In genomic region chr2:8837795-8838140, GRCh38 we compare ENCODE assay signal across 8 cellular contexts. TPM values are rescaled to one million over a fixed set of nuclear protein-coding genes. Genes with fewer than 3 reads are reported as not detected.
DNase-seq lines count a peak whose midpoint lies in the region; ATAC-seq, FAIRE-seq and TF ChIP-seq lines count a peak whose summit lies in the region.

No MANE protein-coding gene starts in this region.

- DNase-seq in A549 (ENCODE audit: low read depth in 1 of 2, low spot score in 1 of 2) = no peak
- DNase-seq in astrocyte of the cerebellum (ENCODE audit: low read depth) = no peak
- DNase-seq in pons (ENCODE audit: low spot score) = no peak
- DNase-seq in NCI-H774 (lab: John Stamatoyannopoulos, UW) = no peak
- no peak for DNase-seq in NCI-H345 treated with DMSO at 0.1 percent for 48 hours (lab: John Stamatoyannopoulos, UW; ENCODE audit: unreplicated experiment)

- TF ChIP-seq EP300 in A549 (IDR thresholded peaks at IDR 0.05) = no peak

- peak in 1 of 2 experiments; percentile 27; a peak in 3 of 6 replicates for ATAC-seq in A549
- peak; percentile 5 for ATAC-seq in HG02642 (IDR thresholded peaks at IDR 0.05; ENCODE audit: poor library complexity, unreplicated experiment)
- ATAC-seq in GM21786 (IDR thresholded peaks at IDR 0.05; ENCODE audit: unreplicated experiment) = no peak

- CTCF ChIA-PET in A549 (lab: Yijun Ruan, JAX) = interaction anchor here (0.9 kb wide), 1 partner anchor 44 kb away, joined by 3 read pairs; no protein-coding TSS in a partner anchor

- FAIRE-seq in A549 (lab: Jason Lieb, UNC) = no peak

- H3K9me3 ChIP-seq in A549 (no peaks in the 10 kb centered on the region), mononuclear cell (ENCODE audit: low read depth, low read length) (no peaks in the 10 kb centered on the region)

- peak overlapping the region; percentile 86 for H3K4me2 ChIP-seq in A549

- H3K27me3 ChIP-seq in mononuclear cell (ENCODE audit: insufficient read depth, low read length) = no peaks in the 10 kb centered on the region

- TF ChIP-seq RAD21 in A549 (conservative IDR thresholded peaks at IDR 0.05 in 1 of 2, IDR thresholded peaks at IDR 0.05 in 1 of 2) = no peak

- TF ChIP-seq POLR2A in A549 (IDR thresholded peaks at IDR 0.05; ENCODE audit: low read length) = no peak

- H3K4me1 ChIP-seq in A549 = peaks cover 12% of the 10 kb centered on the region; the same call in 2 of the 3 replicates
- peaks cover 46% of the 10 kb centered on the region for H3K4me1 ChIP-seq in mononuclear cell (ENCODE audit: insufficient read depth, low read length)

- in situ Hi-C loops in astrocyte of the cerebellum (cut with HindIII; ENCODE audit: low sequenced_read_pairs) = no loop called here

- H3K4me3 ChIP-seq in A549 = peak overlapping the region; percentile 95
- H3K4me3 ChIP-seq in astrocyte of the cerebellum (ENCODE audit: low read depth, low read length) = peak overlapping the region; percentile 92
- H3K4me3 ChIP-seq in mononuclear cell (ENCODE audit: low read length) = peak overlapping the region; percentile 19

- POLR2A ChIA-PET in A549 (lab: Yijun Ruan, JAX) = interaction anchor here (0.6 kb wide), 3 partner anchors 11 to 1831 kb away, joined by 3 to 5 read pairs (median 4); no protein-coding TSS in a partner anchor

- WGBS in A549 (ENCODE audit: missing lambda C conversion rate) = 91% methylated on average over 11 of the region's 11 CpGs

- no peak for TF ChIP-seq CTCF in A549 (IDR thresholded peaks at IDR 0.05)
- TF ChIP-seq CTCF in astrocyte of the cerebellum (IDR thresholded peaks at IDR 0.05; ENCODE audit: low read depth, low read length, missing control alignments) = no peak

- no peak overlapping the region for H3K27ac ChIP-seq in A549

TF ChIP-seq in A549, 52 proteins besides CTCF, POLR2A, EP300 and RAD21:
- no peak for TF ChIP-seq RFX5 (IDR thresholded peaks at IDR 0.05)
- TF ChIP-seq TFCP2L1 (CRISPR knock-in tag; IDR thresholded peaks at IDR 0.05) = no peak
- no peak for TF ChIP-seq EHF (CRISPR knock-in tag; IDR thresholded peaks at IDR 0.05)
- no peak for TF ChIP-seq JUNB (IDR thresholded peaks at IDR 0.05)
- no peak for TF ChIP-seq ZNF302 (CRISPR knock-in tag; IDR thresholded peaks at IDR 0.05)
- TF ChIP-seq FOXS1 (CRISPR knock-in tag; IDR thresholded peaks at IDR 0.05) = no peak
- TF ChIP-seq SMC3 (IDR thresholded peaks at IDR 0.05) = no peak
- no peak for TF ChIP-seq RCOR1 (IDR thresholded peaks at IDR 0.05; ENCODE audit: low read depth, low read length)
- no peak for TF ChIP-seq BHLHE40 (IDR thresholded peaks at IDR 0.05; ENCODE audit: low read depth, low read length)
- TF ChIP-seq HOXB13 (CRISPR knock-in tag; IDR thresholded peaks at IDR 0.05; ENCODE audit: low read depth) = no peak
- TF ChIP-seq ZFP36 (IDR thresholded peaks at IDR 0.05; ENCODE audit: borderline replicate concordance, partially characterized antibody) = no peak
- no peak for TF ChIP-seq MAFK (IDR thresholded peaks at IDR 0.05; ENCODE audit: partially characterized antibody)

RNA-seq across cellular contexts. Expression of gene KIDINS220, which starts 0.4 kb away (rescaled TPM):
- 38.5 and 45.9 TPM in 2 replicates for polyA plus RNA-seq in A549 (2011; rRNA removed)
- polyA plus RNA-seq in A549 (2012; cell fraction: cytosol; rRNA removed) = 7.1 and 10.7 TPM in 2 replicates
- 21.2 and 33.0 TPM in 2 replicates for polyA plus RNA-seq in A549 (2012; cell fraction: nucleus; rRNA removed)
- 16.4 to 16.9 TPM (median 16.5 TPM) in 3 replicates for polyA plus RNA-seq in A549 (2017; fragmentation: RNase III; extraction: RNeasy Plus Mini Kit Qiagen cat#74134 plus additional on column Dnase treatment)
- polyA minus RNA-seq in A549 (2011; rRNA and poly(A)+ RNA removed) = 82.6 and 87.3 TPM in 2 replicates
- total RNA-seq in mononuclear cell = 62.2 TPM

Comparison
In these comparisons a context has a peak if more than half of its experiments do, and no peak if none do; other contexts are left out.
1. H3K4me3 ChIP-seq: peak in every context shown above with its lines; median percentile 95 in A549; 92 in astrocyte of the cerebellum; 19 in mononuclear cell.